26 cellular contexts compared by ENCODE assay signal in the genomic region with DNA sequence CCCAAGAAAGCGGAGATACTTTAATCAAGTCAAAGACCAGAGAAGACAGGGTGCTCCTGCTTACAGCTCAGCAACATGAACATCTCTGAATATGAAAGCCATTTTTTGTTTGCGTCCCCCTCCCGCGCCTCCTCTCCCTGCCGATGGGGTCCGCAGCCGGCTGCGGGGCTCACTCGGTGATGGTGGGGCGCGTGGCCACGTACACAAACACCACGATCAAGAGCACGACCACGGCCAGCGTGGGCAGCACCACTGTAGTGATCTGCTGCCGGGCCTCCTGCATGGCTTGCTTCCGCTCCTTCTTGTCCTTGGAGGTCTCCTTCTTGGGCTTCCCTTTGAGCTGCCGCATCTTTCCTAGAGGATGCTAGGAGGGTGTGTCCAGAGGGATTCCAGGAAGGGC.
"Had no signal": no experiment of that assay in that cellular context is flagged by ENCODE, and none has a peak within 500 bp of the region (broad histone marks: within the 10 kb centered on the region; RNA-seq: fewer than 3 reads in every experiment).

No MANE protein-coding gene starts in this region.

- H3K4me1 Mint-ChIP-seq: immature natural killer cell; naive thymus-derived CD8-positive, alpha-beta T cell; stimulated activated naive CD8-positive, alpha-beta T cell treated with anti-CD3 and anti-CD28 coated beads, Interleukin-15, amount 100 ng/mL, for 72 hours had no signal

- DNase-seq: effector memory CD4-positive, alpha-beta T cell; esophagus squamous epithelium; foreskin melanocyte; glutamatergic neuron; heart right ventricle; hippocampal formation; immature natural killer cell; islet precursor cell; kidney glomerular epithelial cell; left ventricle myocardium superior; lower lobe of right lung; naive thymus-derived CD8-positive, alpha-beta T cell; pancreas; right lobe of liver; stimulated activated CD4-positive, alpha-beta T cell treated with anti-CD3 and anti-CD28 coated beads, Interleukin-12 subunit alpha, Interleukin-12 subunit beta, amount 100 ng/mL, for 4 hours; stimulated activated CD4-positive, alpha-beta T cell treated with anti-CD3 and anti-CD28 coated beads, Interleukin-1b, Interleukin-23, amount 100 ng/mL, for 48 hours; stimulated activated CD4-positive, alpha-beta T cell treated with anti-CD3 and anti-CD28 coated beads, Interleukin-4, amount 100 ng/mL, for 1 hour; stimulated activated CD8-positive, alpha-beta memory T cell treated with anti-CD3 and anti-CD28 coated beads, Interleukin-4, amount 100 ng/mL, for 48 hours; stimulated activated naive CD4-positive, alpha-beta T cell; stimulated activated naive CD8-positive, alpha-beta T cell treated with anti-CD3 and anti-CD28 coated beads, Interleukin-15, amount 100 ng/mL, for 72 hours; trophoblast cell had no signal

- H3K27ac ChIP-seq: esophagus squamous epithelium, heart right ventricle, lower lobe of right lung, neutrophil, pancreas, right lobe of liver, suprapubic skin, vagina had no signal

- H3K4me1 ChIP-seq: lower lobe of right lung, pancreas, vagina had no signal

- H3K36me3 Mint-ChIP-seq: immature natural killer cell had no signal

- H3K27ac Mint-ChIP-seq: immature natural killer cell, progenitor cell of endocrine pancreas had no signal

- H3K9me3 Mint-ChIP-seq: immature natural killer cell; naive thymus-derived CD8-positive, alpha-beta T cell; stimulated activated naive CD8-positive, alpha-beta T cell treated with anti-CD3 and anti-CD28 coated beads, Interleukin-15, amount 100 ng/mL, for 72 hours had no signal

- ATAC-seq: heart right ventricle; left ventricle myocardium superior; lower lobe of right lung; naive thymus-derived CD8-positive, alpha-beta T cell; pancreas; right lobe of liver; stimulated activated naive CD8-positive, alpha-beta T cell treated with anti-CD3 and anti-CD28 coated beads, Interleukin-15, amount 100 ng/mL, for 72 hours had no signal

- H3K27me3 ChIP-seq: esophagus squamous epithelium, heart right ventricle, neutrophil, pancreas, right lobe of liver, suprapubic skin, vagina had no signal

- H3K4me3 ChIP-seq: esophagus squamous epithelium, heart right ventricle, lower lobe of right lung, pancreas, right lobe of liver, smooth muscle cell, suprapubic skin, vagina had no signal

- H3K9me3 ChIP-seq: esophagus squamous epithelium, lower lobe of right lung, neutrophil, pancreas, right lobe of liver, suprapubic skin, vagina had no signal

- H3K4me3 Mint-ChIP-seq: immature natural killer cell; naive thymus-derived CD8-positive, alpha-beta T cell; stimulated activated naive CD8-positive, alpha-beta T cell treated with anti-CD3 and anti-CD28 coated beads, Interleukin-15, amount 100 ng/mL, for 72 hours had no signal

- H3K27me3 Mint-ChIP-seq: naive thymus-derived CD8-positive, alpha-beta T cell; stimulated activated naive CD8-positive, alpha-beta T cell treated with anti-CD3 and anti-CD28 coated beads, Interleukin-15, amount 100 ng/mL, for 72 hours had no signal

- H3K36me3 ChIP-seq: pancreas, vagina had no signal
